ENCODE assay signal across 11 cellular contexts in the genomic region with DNA sequence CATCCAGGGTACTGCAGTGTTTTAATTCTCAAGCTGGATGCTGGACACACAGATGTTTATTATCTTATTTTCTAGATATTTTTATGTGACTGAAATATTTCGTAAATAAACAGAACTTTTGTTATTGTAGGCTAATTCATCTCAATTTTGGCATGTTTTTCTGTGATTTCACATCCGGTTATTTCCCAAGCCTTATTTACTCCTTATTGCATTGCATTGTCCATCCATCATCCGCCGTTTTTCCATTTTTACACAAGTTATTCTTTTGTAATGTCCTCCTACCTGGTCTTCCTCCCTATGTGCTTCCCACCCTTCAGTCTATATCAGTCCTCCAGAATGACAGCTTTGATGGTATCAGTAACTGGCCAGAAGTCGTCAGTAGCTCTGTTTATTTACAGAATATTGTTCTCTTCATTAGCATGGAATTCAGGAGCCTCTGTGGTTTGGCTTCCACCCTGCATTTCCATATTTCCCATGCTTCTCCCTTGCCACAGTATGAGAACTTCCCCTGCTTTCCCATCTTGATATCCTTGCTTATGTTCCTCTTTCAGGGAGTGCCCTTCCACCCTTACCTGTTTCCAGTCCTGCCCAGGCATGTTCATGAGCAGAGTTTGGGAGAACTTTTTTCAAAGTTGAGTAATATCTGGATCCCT. TPM values are rescaled to one million over a fixed set of nuclear protein-coding genes. Genes with fewer than 3 reads are reported as not detected.
DNase-seq lines count a peak whose midpoint lies in the region; ATAC-seq, FAIRE-seq and TF ChIP-seq lines count a peak whose summit lies in the region.
"Had no signal": no experiment of that assay in that cellular context is flagged by ENCODE, and none has a peak within 500 bp of the region (broad histone marks: within the 10 kb centered on the region; RNA-seq: fewer than 3 reads in every experiment).

No MANE protein-coding gene starts in this region.

- CTCF ChIA-PET in activated naive CD4-positive, alpha-beta T cell treated with anti-CD3 and anti-CD28 coated beads, Interleukin-2, amount 10 ng/mL, durations not matched to agents 7 days and 5 days (lab: Charles Lee) = interaction anchor here (1.1 kb wide), 1 partner anchor 15 kb away, joined by 3 read pairs; no protein-coding TSS in a partner anchor
- CTCF ChIA-PET in RWPE1 (lab: Yijun Ruan, JAX) = no interaction called here

- H3K4me1 Mint-ChIP-seq in activated naive CD4-positive, alpha-beta T cell treated with anti-CD3 and anti-CD28 coated beads, Interleukin-2, amount 10 ng/mL, durations not matched to agents 7 days and 5 days = peaks cover 10% of the 10 kb centered on the region
- H3K4me1 Mint-ChIP-seq: B cell had no signal

- H3K36me3 Mint-ChIP-seq in activated naive CD4-positive, alpha-beta T cell treated with anti-CD3 and anti-CD28 coated beads, Interleukin-2, amount 50 U/mL, for 72 hours = no peaks in the 10 kb centered on the region
- no peaks in the 10 kb centered on the region for H3K36me3 Mint-ChIP-seq in activated naive CD4-positive, alpha-beta T cell treated with anti-CD3 and anti-CD28 coated beads, Interleukin-2, amount 10 ng/mL, durations not matched to agents 7 days and 5 days

- TF ChIP-seq CTCF in RWPE1 (conservative IDR thresholded peaks at IDR 0.05; ENCODE audit: low read depth) (no peak), fibroblast of mammary gland (conservative IDR thresholded peaks at IDR 0.05; ENCODE audit: control insufficient read depth, insufficient read depth, low read depth, low read length) (no peak)

- POLR2A ChIA-PET in RWPE1 (lab: Yijun Ruan, JAX; ENCODE audit: low non-redundant PET) = no interaction called here

- peaks cover 16% of the 10 kb centered on the region for H3K27me3 Mint-ChIP-seq in activated naive CD4-positive, alpha-beta T cell treated with anti-CD3 and anti-CD28 coated beads, Interleukin-2, amount 10 ng/mL, durations not matched to agents 7 days and 5 days
- H3K27me3 Mint-ChIP-seq: B cell had no signal

- no peak overlapping the region for H3K4me3 ChIP-seq in fibroblast of mammary gland (ENCODE audit: control insufficient read depth, low read depth, low read length)

- peak; percentile 76 for FAIRE-seq in urothelium cell line (lab: Jason Lieb, UNC)

- no peaks in the 10 kb centered on the region for H3K9me3 Mint-ChIP-seq in activated naive CD4-positive, alpha-beta T cell treated with anti-CD3 and anti-CD28 coated beads, Interleukin-2, amount 50 U/mL, for 72 hours
- no peaks in the 10 kb centered on the region for H3K9me3 Mint-ChIP-seq in activated naive CD4-positive, alpha-beta T cell treated with anti-CD3 and anti-CD28 coated beads, Interleukin-2, amount 10 ng/mL, durations not matched to agents 7 days and 5 days
- H3K9me3 Mint-ChIP-seq: neural crest cell had no signal

- DNase-seq in activated naive CD4-positive, alpha-beta T cell treated with anti-CD3 and anti-CD28 coated beads, Interleukin-2, amount 50 U/mL, for 72 hours (ENCODE audit: low spot score in 2 of 2) = no peak
- DNase-seq in activated naive CD4-positive, alpha-beta T cell treated with anti-CD3 and anti-CD28 coated beads, Interleukin-2, amount 10 ng/mL, durations not matched to agents 7 days and 5 days = no peak
- peak; percentile 68 for DNase-seq in RWPE1 (ENCODE audit: low spot score)
- peak; percentile 69 for DNase-seq in fibroblast of mammary gland (ENCODE audit: low read depth)
- peak; percentile 52 for DNase-seq in urothelium cell line (ENCODE audit: low spot score)
- DNase-seq in NCI-H1436 treated with DMSO at 0.1 percent for 48 hours (lab: John Stamatoyannopoulos, UW) = no peak
- DNase-seq in SKM-1 (lab: John Stamatoyannopoulos, UW; ENCODE audit: unreplicated experiment) = no peak
- DNase-seq: NCI-H1105 treated with DMSO at 0.1 percent for 48 hours had no signal

- H3K27ac ChIP-seq in RWPE1 = no peak overlapping the region

- peak; percentile 18 to 24 for ATAC-seq in activated naive CD4-positive, alpha-beta T cell treated with anti-CD3 and anti-CD28 coated beads, Interleukin-2, amount 50 U/mL, for 72 hours
- ATAC-seq in HG03342 (IDR thresholded peaks at IDR 0.05; ENCODE audit: unreplicated experiment) = no peak

- H3K4me3 Mint-ChIP-seq in activated naive CD4-positive, alpha-beta T cell treated with anti-CD3 and anti-CD28 coated beads, Interleukin-2, amount 10 ng/mL, durations not matched to agents 7 days and 5 days = no peak overlapping the region
- H3K4me3 Mint-ChIP-seq: B cell, neural crest cell had no signal

- H3K27ac Mint-ChIP-seq in activated naive CD4-positive, alpha-beta T cell treated with anti-CD3 and anti-CD28 coated beads, Interleukin-2, amount 50 U/mL, for 72 hours = peak overlapping the region; percentile 16 to 87
- no peak overlapping the region for H3K27ac Mint-ChIP-seq in activated naive CD4-positive, alpha-beta T cell treated with anti-CD3 and anti-CD28 coated beads, Interleukin-2, amount 10 ng/mL, durations not matched to agents 7 days and 5 days
- H3K27ac Mint-ChIP-seq: B cell had no signal

RNA-seq across cellular contexts. Expression of gene GNAI1, which starts 16.1 kb away (rescaled TPM):
- total RNA-seq in activated naive CD4-positive, alpha-beta T cell treated with anti-CD3 and anti-CD28 coated beads, Interleukin-2, amount 50 U/mL, for 72 hours = 1 to 10 TPM; 3.6 TPM
- total RNA-seq: B cell had no signal

Comparison
In these comparisons a context has a peak if more than half of its experiments do, and no peak if none do; other contexts are left out.
1. DNase-seq: peak in RWPE1 (single experiment), fibroblast of mammary gland (single experiment) and urothelium cell line (single experiment); none in activated naive CD4-positive, alpha-beta T cell treated with anti-CD3 and anti-CD28 coated beads, Interleukin-2, amount 50 U/mL, for 72 hours (0 of 2), activated naive CD4-positive, alpha-beta T cell treated with anti-CD3 and anti-CD28 coated beads, Interleukin-2, amount 10 ng/mL, durations not matched to agents 7 days and 5 days (single experiment), NCI-H1436 treated with DMSO at 0.1 percent for 48 hours (single experiment) and SKM-1 (single experiment).